ENCODE assay signal across 13 cellular contexts in the genomic region with DNA sequence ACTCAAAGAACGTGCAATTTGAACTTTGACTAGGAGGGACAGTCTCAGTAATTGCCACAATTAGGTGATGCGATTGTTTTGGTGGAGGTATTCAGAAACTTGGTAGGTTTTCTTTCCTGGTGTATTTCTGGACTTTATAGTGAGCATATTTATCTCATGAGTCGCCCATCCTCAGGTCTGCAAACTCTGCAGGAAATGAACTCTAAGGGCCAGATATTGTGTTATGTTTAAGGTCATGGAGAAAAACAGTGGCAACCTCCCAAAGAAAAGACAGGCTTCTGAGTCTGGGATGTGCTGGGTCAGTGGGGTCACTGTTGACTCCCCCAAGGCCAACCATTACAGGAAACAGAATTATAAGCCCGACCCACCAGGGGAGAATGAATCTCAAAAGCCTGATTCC. TPM values are rescaled to one million over a fixed set of nuclear protein-coding genes. Genes with fewer than 3 reads are reported as not detected.
DNase-seq lines count a peak whose midpoint lies in the region; ATAC-seq lines count a peak whose summit lies in the region.
"Had no signal": no experiment of that assay in that cellular context is flagged by ENCODE, and none has a peak within 500 bp of the region (broad histone marks: within the 10 kb centered on the region; RNA-seq: fewer than 3 reads in every experiment).

No MANE protein-coding gene starts in this region.

- no peak overlapping the region for H3K4me3 Mint-ChIP-seq in stimulated activated effector memory CD8-positive, alpha-beta T cell treated with anti-CD3 and anti-CD28 coated beads, Interleukin-12 subunit alpha, Interleukin-12 subunit beta, amount 100 ng/mL, for 72 hours
- H3K4me3 Mint-ChIP-seq: activated T-helper 17 cell treated with anti-CD3 and anti-CD28 coated beads, Interleukin-2, amount 50 U/mL, for 72 hours; natural killer cell treated with Interleukin-12 subunit alpha and Interleukin-12 subunit beta and Interleukin-15 and Interleukin-18, amount 100 ng/mL, for 72 hours had no signal

- peak; percentile 82 for DNase-seq in EL
- DNase-seq in NCI-H69 (lab: John Stamatoyannopoulos, UW), result peak; percentile 57
- DNase-seq in mesendoderm, result no peak
- DNase-seq in stimulated activated effector memory CD8-positive, alpha-beta T cell treated with anti-CD3 and anti-CD28 coated beads, Interleukin-12 subunit alpha, Interleukin-12 subunit beta, amount 100 ng/mL, for 72 hours (ENCODE audit: low spot score in 2 of 2), result no peak
- no peak for DNase-seq in occipital lobe (lab: John Stamatoyannopoulos, UW)
- DNase-seq: activated CD4-positive, CD25-positive, alpha-beta regulatory T cell treated with anti-CD3 and anti-CD28 coated beads, Interleukin-2, amount 50 U/mL, for 72 hours; Kasumi-1 had no signal

- peaks cover 17% of the 10 kb centered on the region for H3K4me1 ChIP-seq in mesendoderm (ENCODE audit: control insufficient read depth, low read depth, low read length)

- no peaks in the 10 kb centered on the region for H3K27me3 ChIP-seq in mesendoderm (ENCODE audit: insufficient read depth, low read length, poor library complexity)

- no peak overlapping the region for H3K9ac ChIP-seq in mesendoderm (ENCODE audit: low read length)
- H3K9ac ChIP-seq: BLaER1 treated with 17β-estradiol and CSF1 and Interleukin-3, amounts not matched to agents 10 nM and 100 nM had no signal

- no peaks in the 10 kb centered on the region for H3K79me1 ChIP-seq in mesendoderm (ENCODE audit: low read length)

- H2AK5ac ChIP-seq in mesendoderm (ENCODE audit: low read length), result peak overlapping the region; percentile 93

- no peak overlapping the region for H3K4me2 ChIP-seq in mesendoderm (ENCODE audit: low read length)
- H3K4me2 ChIP-seq: BLaER1 treated with 17β-estradiol and CSF1 and Interleukin-3, amounts not matched to agents 10 nM and 100 nM had no signal

- no peak overlapping the region for H3K23ac ChIP-seq in mesendoderm (ENCODE audit: low read length)

- H3K4me1 Mint-ChIP-seq in stimulated activated effector memory CD8-positive, alpha-beta T cell treated with anti-CD3 and anti-CD28 coated beads, Interleukin-12 subunit alpha, Interleukin-12 subunit beta, amount 100 ng/mL, for 72 hours, result peaks cover 13% of the 10 kb centered on the region

- WGBS in mesendoderm (ENCODE audit: extremely low coverage, insufficient coverage, low lambda C conversion rate), result no CpG with 5 or more reads among the region's 4 CpGs

- H3K36me3 ChIP-seq in mesendoderm (ENCODE audit: control insufficient read depth, insufficient read depth, low read length), result no peaks in the 10 kb centered on the region
- H3K36me3 ChIP-seq: BLaER1 treated with 17β-estradiol and CSF1 and Interleukin-3, amounts not matched to agents 10 nM and 100 nM had no signal

- H2BK120ac ChIP-seq in mesendoderm (ENCODE audit: low read depth, low read length), result peak overlapping the region; percentile 51

- no peak overlapping the region for H2BK15ac ChIP-seq in mesendoderm (replicated peaks; ENCODE audit: low read depth)

- peaks cover 5% of the 10 kb centered on the region for H3K36me3 Mint-ChIP-seq in stimulated activated effector memory CD8-positive, alpha-beta T cell treated with anti-CD3 and anti-CD28 coated beads, Interleukin-12 subunit alpha, Interleukin-12 subunit beta, amount 100 ng/mL, for 72 hours
- H3K36me3 Mint-ChIP-seq: natural killer cell treated with Interleukin-12 subunit alpha and Interleukin-12 subunit beta and Interleukin-15 and Interleukin-18, amount 100 ng/mL, for 72 hours had no signal

- H4K5ac ChIP-seq in mesendoderm (ENCODE audit: low read length), result no peak overlapping the region

- no peak overlapping the region for H3K27ac Mint-ChIP-seq in stimulated activated effector memory CD8-positive, alpha-beta T cell treated with anti-CD3 and anti-CD28 coated beads, Interleukin-12 subunit alpha, Interleukin-12 subunit beta, amount 100 ng/mL, for 72 hours
- H3K27ac Mint-ChIP-seq: activated T-helper 17 cell treated with anti-CD3 and anti-CD28 coated beads, Interleukin-2, amount 50 U/mL, for 72 hours had no signal

- no peak overlapping the region for H3K4me3 ChIP-seq in mesendoderm (ENCODE audit: low read length)
- H3K4me3 ChIP-seq: BLaER1 treated with 17β-estradiol and CSF1 and Interleukin-3, amounts not matched to agents 10 nM and 100 nM had no signal

- peak overlapping the region; percentile 41 for H3K18ac ChIP-seq in mesendoderm (ENCODE audit: low read length)

- peak overlapping the region; percentile 52 for H3K4ac ChIP-seq in mesendoderm (ENCODE audit: low read depth, low read length)

- H3K56ac ChIP-seq in mesendoderm (ENCODE audit: low read length), result peak overlapping the region; percentile 71

- H3K9me3 Mint-ChIP-seq in stimulated activated effector memory CD8-positive, alpha-beta T cell treated with anti-CD3 and anti-CD28 coated beads, Interleukin-12 subunit alpha, Interleukin-12 subunit beta, amount 100 ng/mL, for 72 hours, result peaks cover 3% of the 10 kb centered on the region
- H3K9me3 Mint-ChIP-seq: activated T-helper 17 cell treated with anti-CD3 and anti-CD28 coated beads, Interleukin-2, amount 50 U/mL, for 72 hours; natural killer cell treated with Interleukin-12 subunit alpha and Interleukin-12 subunit beta and Interleukin-15 and Interleukin-18, amount 100 ng/mL, for 72 hours had no signal

- peak overlapping the region; percentile 44 for H3K27ac ChIP-seq in mesendoderm (ENCODE audit: low read depth, low read length)
- H3K27ac ChIP-seq: BLaER1 treated with 17β-estradiol and CSF1 and Interleukin-3, amounts not matched to agents 10 nM and 100 nM had no signal

- H2BK5ac ChIP-seq in mesendoderm (ENCODE audit: low read length), result peak overlapping the region; percentile 63

- ATAC-seq in esophagus mucosa, result peak; percentile 13
- no peak for ATAC-seq in stimulated activated effector memory CD8-positive, alpha-beta T cell treated with anti-CD3 and anti-CD28 coated beads, Interleukin-12 subunit alpha, Interleukin-12 subunit beta, amount 100 ng/mL, for 72 hours
- no peak for ATAC-seq in HG03520 (IDR thresholded peaks at IDR 0.05; ENCODE audit: unreplicated experiment)
- ATAC-seq in HG03432 (IDR thresholded peaks at IDR 0.05; ENCODE audit: unreplicated experiment), result no peak
- ATAC-seq: activated T-helper 17 cell treated with anti-CD3 and anti-CD28 coated beads, Interleukin-2, amount 50 U/mL, for 72 hours; natural killer cell treated with Interleukin-12 subunit alpha and Interleukin-12 subunit beta and Interleukin-15 and Interleukin-18, amount 100 ng/mL, for 72 hours had no signal

- H3K79me2 ChIP-seq in mesendoderm (ENCODE audit: control insufficient read depth, insufficient read depth, low read length), result no peaks in the 10 kb centered on the region

- H4K8ac ChIP-seq in mesendoderm (ENCODE audit: low read depth, low read length), result no peak overlapping the region

RNA-seq across cellular contexts. Expression of gene C5orf63, which starts 3.4 kb away (rescaled TPM):
- 5.1 TPM for total RNA-seq in esophagus mucosa
- polyA plus RNA-seq in mesendoderm (2013, experiment 1 of 2), result 0.72 TPM
- 0.49 TPM for polyA plus RNA-seq in mesendoderm (2013, experiment 2 of 2)
- 7.0 TPM for total RNA-seq in occipital lobe

RNA-seq across cellular contexts. Expression of gene MARCHF3, which starts 46.4 kb away (rescaled TPM):
- total RNA-seq in esophagus mucosa (2.4 TPM), occipital lobe (13.3 TPM)
- polyA plus RNA-seq in mesendoderm (2013, experiment 1 of 2), result 5.2 TPM
- polyA plus RNA-seq in mesendoderm (2013, experiment 2 of 2), result 4.5 TPM

Comparison
In these comparisons a context has a peak if more than half of its experiments do, and no peak if none do; other contexts are left out.
1. DNase-seq: peak in EL (single experiment) and NCI-H69 (single experiment); none in mesendoderm (single experiment), stimulated activated effector memory CD8-positive, alpha-beta T cell treated with anti-CD3 and anti-CD28 coated beads, Interleukin-12 subunit alpha, Interleukin-12 subunit beta, amount 100 ng/mL, for 72 hours (0 of 2) and occipital lobe (single experiment).